Comparison of ENCODE assay signal across 19 cellular contexts in genomic region chr6:28947067-28947765, GRCh38. TPM values are rescaled to one million over a fixed set of nuclear protein-coding genes. Genes with fewer than 3 reads are reported as not detected.
"Had no signal": no experiment of that assay in that cellular context is flagged by ENCODE, and none has a peak within 500 bp of the region (broad histone marks: within the 10 kb centered on the region; RNA-seq: fewer than 3 reads in every experiment).

No MANE protein-coding gene starts in this region.

- H3K9me3 Mint-ChIP-seq: activated naive CD8-positive, alpha-beta T cell treated with anti-CD3 and anti-CD28 coated beads, Interleukin-2, amount 50 U/mL, for 24 hours; memory B cell; stimulated activated memory B cell treated with anti-CD40 and anti-IgM and Interleukin-4, amounts not matched to agents 10 μg/mL and 1 μg/mL and 100 μg/mL, for 72 hours; T-cell had no signal

- H3K27me3 ChIP-seq: ascending aorta, breast epithelium, left lung, tibial nerve had no signal

- ATAC-seq: activated naive CD8-positive, alpha-beta T cell treated with anti-CD3 and anti-CD28 coated beads, Interleukin-2, amount 50 U/mL, for 24 hours; naive thymus-derived CD4-positive, alpha-beta T cell; stimulated activated memory B cell treated with anti-CD40 and anti-IgM and Interleukin-4, amounts not matched to agents 10 μg/mL and 1 μg/mL and 100 μg/mL, for 72 hours; T-cell had no signal

- H3K27me3 Mint-ChIP-seq: stimulated activated memory B cell treated with anti-CD40 and anti-IgM and Interleukin-4, amounts not matched to agents 10 μg/mL and 1 μg/mL and 100 μg/mL, for 72 hours had no signal

- H3K36me3 ChIP-seq: ascending aorta, breast epithelium, left lung, neutrophil, tibial nerve had no signal

- H3K4me3 Mint-ChIP-seq: activated naive CD8-positive, alpha-beta T cell treated with anti-CD3 and anti-CD28 coated beads, Interleukin-2, amount 50 U/mL, for 24 hours; memory B cell; naive thymus-derived CD4-positive, alpha-beta T cell; stimulated activated memory B cell treated with anti-CD40 and anti-IgM and Interleukin-4, amounts not matched to agents 10 μg/mL and 1 μg/mL and 100 μg/mL, for 72 hours; T-cell had no signal

- FAIRE-seq: keratinocyte had no signal

- H3K36me3 Mint-ChIP-seq: memory B cell; naive thymus-derived CD4-positive, alpha-beta T cell; stimulated activated memory B cell treated with anti-CD40 and anti-IgM and Interleukin-4, amounts not matched to agents 10 μg/mL and 1 μg/mL and 100 μg/mL, for 72 hours; T-cell had no signal

- H3K4me1 ChIP-seq: ascending aorta had no signal

- DNase-seq: activated CD4-positive, alpha-beta T cell treated with anti-CD3 and anti-CD28 coated beads, Interleukin-2, amount 50 U/mL, for 4 hours; activated CD4-positive, CD25-positive, alpha-beta regulatory T cell treated with anti-CD3 and anti-CD28 coated beads, Interleukin-2, amount 50 U/mL, for 72 hours; activated naive CD4-positive, alpha-beta T cell; activated naive CD8-positive, alpha-beta T cell treated with anti-CD3 and anti-CD28 coated beads, Interleukin-2, amount 50 U/mL, for 24 hours; activated T-cell treated with anti-CD3 and anti-CD28 coated beads for 4 hours; hippocampal formation; left lung; mucosa of descending colon; naive thymus-derived CD4-positive, alpha-beta T cell; stimulated activated CD4-positive, alpha-beta T cell treated with anti-CD3 and anti-CD28 coated beads, Interleukin-2, amount 100 ng/mL, for 48 hours; T-cell; T-helper 9 cell had no signal

- H3K27ac Mint-ChIP-seq: activated naive CD8-positive, alpha-beta T cell treated with anti-CD3 and anti-CD28 coated beads, Interleukin-2, amount 50 U/mL, for 24 hours; memory B cell; stimulated activated memory B cell treated with anti-CD40 and anti-IgM and Interleukin-4, amounts not matched to agents 10 μg/mL and 1 μg/mL and 100 μg/mL, for 72 hours had no signal

- H3K27ac ChIP-seq: ascending aorta, breast epithelium, left lung, neutrophil, tibial nerve had no signal

- H3K4me3 ChIP-seq: ascending aorta, breast epithelium, left lung, mucosa of descending colon, tibial nerve had no signal

- H3K9me3 ChIP-seq: ascending aorta, breast epithelium, left lung, mucosa of descending colon, neutrophil, tibial nerve had no signal

RNA-seq across cellular contexts. Expression of gene ZNF311, which starts 57.9 kb away (rescaled TPM):
- total RNA-seq: ascending aorta had no signal
